ENCODE assay signal across 16 cellular contexts in the genomic region with DNA sequence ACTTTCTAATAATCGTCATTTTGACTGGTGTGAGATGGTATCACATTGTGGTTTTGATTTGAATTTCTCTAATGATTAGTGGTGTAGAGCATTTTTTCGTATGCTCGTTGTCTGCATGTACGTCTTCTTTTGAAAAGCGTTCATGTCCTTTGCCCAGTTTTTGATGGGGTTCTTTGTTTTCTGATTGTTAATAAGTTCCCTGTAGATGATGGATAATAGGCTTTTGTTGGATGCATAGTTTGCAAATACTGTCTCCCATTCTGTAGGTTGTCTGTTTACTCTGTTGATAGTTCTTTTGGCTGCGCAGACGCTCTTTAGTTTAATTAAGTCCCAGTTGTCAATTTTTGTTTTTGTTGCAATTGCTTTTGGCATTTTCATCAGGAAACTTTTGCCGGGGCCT.
DNase-seq lines count a peak whose midpoint lies in the region; ATAC-seq lines count a peak whose summit lies in the region.
"Had no signal": no experiment of that assay in that cellular context is flagged by ENCODE, and none has a peak within 500 bp of the region (broad histone marks: within the 10 kb centered on the region; RNA-seq: fewer than 3 reads in every experiment).

No MANE protein-coding gene starts in this region.

- ATAC-seq in HG02759 (IDR thresholded peaks at IDR 0.05; ENCODE audit: unreplicated experiment), result no peak

- DNase-seq in NCI-H1105 treated with DMSO at 0.1 percent for 48 hours (lab: John Stamatoyannopoulos, UW) (peak; percentile 5), NCI-H1105 (lab: John Stamatoyannopoulos, UW) (no peak), NCI-H1930 (lab: John Stamatoyannopoulos, UW) (peak; percentile 65 to 81), medulla oblongata (ENCODE audit: extremely low spot score) (peak; percentile 17), DMS153 (lab: John Stamatoyannopoulos, UW) (no peak)
- DNase-seq in stimulated activated CD4-positive, alpha-beta T cell treated with anti-CD3 and anti-CD28 coated beads, Interleukin-4, amount 100 ng/mL, for 4 hours, result no peak
- DNase-seq: ACHN, HCEC 1CT, Karpas-422, NCI-H1092, NCI-H1436 treated with DMSO at 0.1 percent for 48 hours, NCI-H2171 treated with DMSO at 0.1 percent for 48 hours, NCI-H345, NCI-H510A treated with DMSO at 0.1 percent for 48 hours, SIG-M5 had no signal

Comparison
In these comparisons a context has a peak if more than half of its experiments do, and no peak if none do; other contexts are left out.
1. DNase-seq: peak in NCI-H1105 treated with DMSO at 0.1 percent for 48 hours (single experiment), NCI-H1930 (2 of 2) and medulla oblongata (single experiment); none in NCI-H1105 (single experiment), stimulated activated CD4-positive, alpha-beta T cell treated with anti-CD3 and anti-CD28 coated beads, Interleukin-4, amount 100 ng/mL, for 4 hours (0 of 2) and DMS153 (single experiment).